9 cellular contexts compared by ENCODE assay signal in the genomic region with DNA sequence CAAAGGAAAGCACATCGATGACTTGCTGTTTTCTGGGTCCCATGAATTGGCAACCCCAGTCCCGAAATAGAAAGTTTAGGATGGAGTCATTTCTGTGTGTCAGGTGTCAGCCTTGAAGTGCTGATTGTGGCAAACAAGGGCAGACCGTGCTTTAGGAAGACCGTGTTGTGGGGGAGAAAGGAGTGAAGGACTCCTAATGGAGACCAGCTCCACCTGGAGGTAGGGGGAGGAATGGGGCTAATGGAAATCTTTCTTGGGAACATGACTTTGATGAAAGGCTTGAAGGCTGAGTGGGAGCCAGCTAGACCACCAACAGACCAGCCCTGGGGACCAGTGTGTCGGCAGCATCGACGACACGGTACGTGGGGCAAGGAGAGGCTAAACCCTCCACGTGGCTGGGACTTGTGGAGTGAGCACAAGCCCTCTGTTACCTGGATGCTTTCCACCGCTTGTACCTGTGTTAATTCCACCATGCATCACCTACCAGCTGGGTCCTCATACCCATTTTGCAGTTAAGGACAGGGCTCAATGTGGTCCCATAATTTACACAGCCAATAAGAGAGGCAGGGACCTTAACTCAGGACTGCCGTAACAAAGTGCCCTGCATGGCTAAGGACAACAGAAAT.
DNase-seq lines count a peak whose midpoint lies in the region; ATAC-seq and TF ChIP-seq lines count a peak whose summit lies in the region.
"Had no signal": no experiment of that assay in that cellular context is flagged by ENCODE, and none has a peak within 500 bp of the region (broad histone marks: within the 10 kb centered on the region; RNA-seq: fewer than 3 reads in every experiment).

No MANE protein-coding gene starts in this region.

- H3K4me3 ChIP-seq in AG10803 (ENCODE audit: low read length): no peak overlapping the region
- no peak overlapping the region for H3K4me3 ChIP-seq in IMR-90 (ENCODE audit: insufficient read depth, low read depth, low read length)
- H3K4me3 ChIP-seq in effector memory CD4-positive, alpha-beta T cell (ENCODE audit: insufficient read depth, low read depth, low read length, poor library complexity, severe bottlenecking): no peak overlapping the region

- peaks cover 44% of the 10 kb centered on the region for H3K9me1 ChIP-seq in IMR-90 (ENCODE audit: insufficient read depth, low read length)

- H2BK15ac ChIP-seq in IMR-90 (ENCODE audit: low read depth, low read length): no peak overlapping the region

- H3K79me1 ChIP-seq in IMR-90 (ENCODE audit: low read depth in 1 of 2, low read length in 2 of 2): peaks cover 41 to 57% of the 10 kb centered on the region in 2 experiments

- DNase-seq in AG10803 (ENCODE audit: low read depth): peak; percentile 22
- no peak for DNase-seq in IMR-90
- peak; percentile 38 for DNase-seq in astrocyte of the hippocampus (ENCODE audit: low read depth, low spot score)
- DNase-seq in left lobe of liver (ENCODE audit: low spot score): peak; percentile 57
- DNase-seq in effector memory CD4-positive, alpha-beta T cell: no peak
- DNase-seq in kidney glomerular epithelial cell (lab: John Stamatoyannopoulos, UW): no peak
- no peak for DNase-seq in amniotic stem cell (lab: John Stamatoyannopoulos, UW)
- DNase-seq: activated CD8-positive, alpha-beta memory T cell treated with anti-CD3 and anti-CD28 coated beads for 24 hours had no signal

- no peak overlapping the region for H2BK5ac ChIP-seq in IMR-90 (ENCODE audit: low read depth, low read length, poor library complexity, severe bottlenecking)

- H3K9me3 ChIP-seq in IMR-90 (ENCODE audit: control insufficient read depth, insufficient read depth, low read length): no peaks in the 10 kb centered on the region
- no peaks in the 10 kb centered on the region for H3K9me3 ChIP-seq in effector memory CD4-positive, alpha-beta T cell (ENCODE audit: control insufficient read depth, low read length)

- TF ChIP-seq RAD21 in IMR-90 (IDR thresholded peaks at IDR 0.05; ENCODE audit: low read length): peak; percentile 37

- in situ Hi-C loops in IMR-90 (cut with MboI; ENCODE audit: low sequenced_read_pairs): no loop called here

- no peak overlapping the region for H3K14ac ChIP-seq in IMR-90 (replicated peaks; ENCODE audit: low read depth, low read length)

- no peak overlapping the region for H3K27ac ChIP-seq in IMR-90 (ENCODE audit: insufficient read depth, low read length)
- no peak overlapping the region for H3K27ac ChIP-seq in effector memory CD4-positive, alpha-beta T cell (ENCODE audit: insufficient read depth, low read length, poor library complexity, severe bottlenecking)

- no peak for TF ChIP-seq POLR2A in IMR-90 (IDR thresholded peaks at IDR 0.05; ENCODE audit: low read depth, low read length)

- H2BK120ac ChIP-seq in IMR-90 (ENCODE audit: low read depth, low read length): no peak overlapping the region

- 0 out of 2 replicates have a peak overlapping the region, but pooled peaks have one; percentile 19 for H2AK5ac ChIP-seq in IMR-90 (ENCODE audit: low read depth, low read length)

- H4K20me1 ChIP-seq in IMR-90 (ENCODE audit: insufficient read depth, low read length): peaks cover 40% of the 10 kb centered on the region

- H4K91ac ChIP-seq in IMR-90 (ENCODE audit: insufficient read depth, low read depth, low read length): no peak overlapping the region

- peaks cover 46% of the 10 kb centered on the region for H3K36me3 ChIP-seq in IMR-90 (ENCODE audit: control insufficient read depth, insufficient read depth, low read length)
- H3K36me3 ChIP-seq in effector memory CD4-positive, alpha-beta T cell (ENCODE audit: control insufficient read depth, insufficient read depth, low read length): no peaks in the 10 kb centered on the region

- no peaks in the 10 kb centered on the region for H3K27me3 ChIP-seq in IMR-90 (ENCODE audit: control insufficient read depth, insufficient read depth, low read length)
- no peaks in the 10 kb centered on the region for H3K27me3 ChIP-seq in effector memory CD4-positive, alpha-beta T cell (replicated peaks; ENCODE audit: control insufficient read depth, insufficient read depth, low read length, poor library complexity, severe bottlenecking)

- POLR2A ChIA-PET in IMR-90 (lab: Charles Lee; ENCODE audit: unreplicated experiment): no interaction called here

- intact Hi-C loops in IMR-90 (cut with micrococcal nuclease): no loop called here

- H3K4me1 ChIP-seq in IMR-90 (ENCODE audit: control insufficient read depth, insufficient read depth, low read length): peaks cover 6% of the 10 kb centered on the region
- no peaks in the 10 kb centered on the region for H3K4me1 ChIP-seq in effector memory CD4-positive, alpha-beta T cell (ENCODE audit: control insufficient read depth, insufficient read depth, low read length, poor library complexity, severe bottlenecking)

- ATAC-seq in IMR-90 (ENCODE audit: low read depth) (no peak), left lobe of liver (peak; percentile 76), HG03521 (IDR thresholded peaks at IDR 0.05; ENCODE audit: unreplicated experiment) (no peak)

- H3K4me2 ChIP-seq in IMR-90 (ENCODE audit: low read depth, low read length): no peak overlapping the region

- CTCF ChIA-PET in IMR-90 (lab: Yijun Ruan, JAX): no interaction called here

- no peak overlapping the region for H2AK9ac ChIP-seq in IMR-90 (replicated peaks; ENCODE audit: low read depth, low read length, poor library complexity)

- TF ChIP-seq CTCF in AG10803 (conservative IDR thresholded peaks at IDR 0.05; ENCODE audit: low read length): peak; percentile 52
- peak; percentile 47 for TF ChIP-seq CTCF in IMR-90 (conservative IDR thresholded peaks at IDR 0.05; ENCODE audit: low read depth, low read length)

- H3K23ac ChIP-seq in IMR-90 (ENCODE audit: low read depth, low read length): no peak overlapping the region

- H3K4ac ChIP-seq in IMR-90 (ENCODE audit: low read depth, low read length): no peak overlapping the region

- no peak overlapping the region for H4K5ac ChIP-seq in IMR-90 (ENCODE audit: low read depth, low read length)

- no peak overlapping the region for H2BK20ac ChIP-seq in IMR-90 (ENCODE audit: low read depth, low read length)

- no peak overlapping the region for H3K9ac ChIP-seq in IMR-90 (ENCODE audit: low read depth, low read length)

- dilution Hi-C loops in IMR-90 (cut with HindIII; ENCODE audit: low sequenced_read_pairs, unreplicated experiment): no loop called here

- no peak overlapping the region for H2AFZ ChIP-seq in IMR-90 (replicated peaks; ENCODE audit: low read length, poor library complexity)

- 94% methylated on average over 3 of the region's 12 CpGs; no CpG with 5 or more reads in 1 of the 2 experiments for WGBS in IMR-90 (ENCODE audit: extremely low coverage in 2 of 2, insufficient read length in 1 of 2), 2 experiments

- H3K56ac ChIP-seq in IMR-90 (ENCODE audit: extremely low read depth, insufficient read depth, low read length): no peak overlapping the region

- H3K18ac ChIP-seq in IMR-90 (ENCODE audit: low read depth, low read length): no peak overlapping the region

- BruUV-seq in IMR-90 (replicated peaks; lab: Mats Ljungman, UMichigan): no TSS peak

- H4K8ac ChIP-seq in IMR-90 (ENCODE audit: low read depth in 2 of 2, low read length in 2 of 2): peak overlapping the region in 1 of 2 experiments; percentile 34; a peak in 2 of 4 replicates

TF ChIP-seq in IMR-90, 13 proteins besides CTCF, POLR2A, EP300 and RAD21:
- TF ChIP-seq SMC3 (IDR thresholded peaks at IDR 0.05; ENCODE audit: low read depth, low read length): peak; percentile 25; the same call in 1 of the 2 replicates
- TF ChIP-seq RFX5 (IDR thresholded peaks at IDR 0.05; ENCODE audit: low read depth, low read length): no peak

Comparison
In these comparisons a context has a peak if more than half of its experiments do, and no peak if none do; other contexts are left out.
1. DNase-seq: peak in AG10803 (single experiment), astrocyte of the hippocampus (single experiment) and left lobe of liver (single experiment); none in IMR-90 (single experiment), effector memory CD4-positive, alpha-beta T cell (0 of 3), kidney glomerular epithelial cell (single experiment) and amniotic stem cell (single experiment).